ENCODE assay signal across 17 cellular contexts in the genomic region with DNA sequence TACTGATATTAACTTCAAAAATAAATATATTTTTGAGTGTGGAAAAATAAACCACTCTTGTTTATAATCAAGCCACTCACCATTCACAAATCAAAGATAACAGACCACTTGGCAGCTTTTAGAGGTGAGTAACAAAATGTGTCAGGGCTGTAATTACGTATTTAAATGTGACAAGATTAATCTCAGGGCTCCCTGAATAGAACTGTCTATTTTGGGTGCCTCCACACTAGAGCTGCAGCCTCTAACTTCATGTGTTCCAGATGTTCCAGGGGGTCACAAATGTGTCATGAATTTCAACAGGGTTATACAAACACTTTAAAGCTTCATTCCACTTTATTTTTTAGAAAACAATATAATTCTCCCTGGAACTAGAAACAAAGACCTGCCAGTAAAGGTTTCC. TPM values are rescaled to one million over a fixed set of nuclear protein-coding genes. Genes with fewer than 3 reads are reported as not detected.
DNase-seq lines count a peak whose midpoint lies in the region; ATAC-seq and TF ChIP-seq lines count a peak whose summit lies in the region.
"Had no signal": no experiment of that assay in that cellular context is flagged by ENCODE, and none has a peak within 500 bp of the region (broad histone marks: within the 10 kb centered on the region; RNA-seq: fewer than 3 reads in every experiment).

No MANE protein-coding gene starts in this region.

- H3K36me3 ChIP-seq in right atrium auricular region (no peaks in the 10 kb centered on the region), heart left ventricle (no peaks in the 10 kb centered on the region), right lobe of liver (no peaks in the 10 kb centered on the region)
- H3K36me3 ChIP-seq: BLaER1 treated with 17β-estradiol and CSF1 and Interleukin-3, amounts not matched to agents 10 nM and 100 nM had no signal

- H3K4me1 Mint-ChIP-seq in neural crest cell: peaks cover 55% of the 10 kb centered on the region
- H3K4me1 Mint-ChIP-seq: CD4-positive, CD25-positive, alpha-beta regulatory T cell had no signal

- peaks cover 7% of the 10 kb centered on the region for H3K36me3 Mint-ChIP-seq in neural crest cell (ENCODE audit: low read depth)
- H3K36me3 Mint-ChIP-seq: CD4-positive, CD25-positive, alpha-beta regulatory T cell had no signal

- intact Hi-C loops in Right ventricle myocardium inferior (cut with DNase I): loop anchor here (5.0 kb wide), 1 partner anchor 38 kb away; no protein-coding TSS in a partner anchor
- intact Hi-C loops in heart left ventricle (cut with DNase I): loop anchor here in 1 of 10 donors (10.0 kb wide), 1 partner anchor 45 kb away; a partner anchor contains a TSS
- intact Hi-C loops in right cardiac atrium (cut with DNase I): no loop called here
- intact Hi-C loops in right lobe of liver (cut with DNase I): no loop called here

- peaks cover 2 to 25% of the 10 kb centered on the region in 2 donors for H3K4me1 ChIP-seq in right atrium auricular region
- H3K4me1 ChIP-seq in heart left ventricle: peaks cover 3 to 47% (median 24%) of the 10 kb centered on the region in 12 donors
- H3K4me1 ChIP-seq in right cardiac atrium (ENCODE audit: control insufficient read depth, insufficient read depth, low read length): peaks cover 5% of the 10 kb centered on the region
- no peaks in the 10 kb centered on the region for H3K4me1 ChIP-seq in right lobe of liver
- H3K4me1 ChIP-seq: BLaER1 treated with 17β-estradiol and CSF1 and Interleukin-3, amounts not matched to agents 10 nM and 100 nM had no signal

- WGBS in heart left ventricle, 4 donors: 35 to 53% (median 43%) methylated on average over 1 of the region's 1 CpG
- 52% methylated on average over 1 of the region's 1 CpG for WGBS in right cardiac atrium
- 82% methylated on average over 1 of the region's 1 CpG for WGBS in right lobe of liver (ENCODE audit: insufficient coverage, low coverage, low lambda C conversion rate, missing lambda C conversion rate)

- no peak overlapping the region for H3K4me3 ChIP-seq in right atrium auricular region
- H3K4me3 ChIP-seq in heart left ventricle: no peak overlapping the region
- no peak overlapping the region for H3K4me3 ChIP-seq in right cardiac atrium (ENCODE audit: low read length)
- H3K4me3 ChIP-seq in right lobe of liver: no peak overlapping the region
- H3K4me3 ChIP-seq: BLaER1 treated with 17β-estradiol and CSF1 and Interleukin-3, amounts not matched to agents 10 nM and 100 nM had no signal

- no peak overlapping the region for H3K4me3 Mint-ChIP-seq in neural crest cell
- H3K4me3 Mint-ChIP-seq: CD4-positive, CD25-positive, alpha-beta regulatory T cell had no signal

- ATAC-seq in Right ventricle myocardium inferior (peak; percentile 64), heart left ventricle (peak; percentile 51 to 68 (median 63)), right cardiac atrium (peak; percentile 47 to 77), right lobe of liver (no peak)
- ATAC-seq: HCT116 had no signal

- peaks cover 7% of the 10 kb centered on the region for H3K9me3 Mint-ChIP-seq in neural crest cell

- no peak for TF ChIP-seq CTCF in right atrium auricular region (IDR thresholded peaks at IDR 0.05)
- no peak for TF ChIP-seq CTCF in heart left ventricle (IDR thresholded peaks at IDR 0.05)
- no peak for TF ChIP-seq CTCF in neural crest cell (conservative IDR thresholded peaks at IDR 0.05)
- TF ChIP-seq CTCF in right lobe of liver (IDR thresholded peaks at IDR 0.05): no peak

- peak overlapping the region in 1 of 2 donors; percentile 46 for H3K27ac ChIP-seq in right atrium auricular region
- peak overlapping the region in 2 of 12 donors; percentile 17 to 50 for H3K27ac ChIP-seq in heart left ventricle
- no peak overlapping the region for H3K27ac ChIP-seq in right cardiac atrium (ENCODE audit: low read length)
- no peak overlapping the region for H3K27ac ChIP-seq in right lobe of liver
- H3K27ac ChIP-seq: 22Rv1; BLaER1 treated with 17β-estradiol and CSF1 and Interleukin-3, amounts not matched to agents 10 nM and 100 nM; HL-60 had no signal

- no peak for DNase-seq in Right ventricle myocardium inferior (ENCODE audit: missing footprints)
- DNase-seq in right atrium auricular region (ENCODE audit: low spot score): no peak
- no peak for DNase-seq in heart left ventricle
- no peak for DNase-seq in right cardiac atrium
- no peak for DNase-seq in neural crest cell (ENCODE audit: low read depth, low spot score)
- DNase-seq in NOMO-1 treated with DMSO at 0.1 percent for 48 hours (lab: John Stamatoyannopoulos, UW; ENCODE audit: unreplicated experiment): no peak
- no peak for DNase-seq in ACHN
- DNase-seq in right lobe of liver: no peak
- DNase-seq: AML-193; Calu3; CD4-positive, CD25-positive, alpha-beta regulatory T cell; DMS 273 treated with DMSO at 0.1 percent for 48 hours had no signal

- peak overlapping the region; percentile 94 for H3K27ac Mint-ChIP-seq in neural crest cell (ENCODE audit: unreplicated experiment)
- H3K27ac Mint-ChIP-seq: CD4-positive, CD25-positive, alpha-beta regulatory T cell had no signal

- in situ Hi-C loops in ACHN (cut with HindIII; ENCODE audit: low pct_ligation_motif_present, low pct_unique_long_range_greater_than_20kb, low sequenced_read_pairs): no loop called here

- H3K27me3 Mint-ChIP-seq in neural crest cell (ENCODE audit: low read depth): no peaks in the 10 kb centered on the region
- H3K27me3 Mint-ChIP-seq: CD4-positive, CD25-positive, alpha-beta regulatory T cell had no signal

- TF ChIP-seq POLR2A in heart left ventricle (IDR thresholded peaks at IDR 0.05) (no peak), right lobe of liver (IDR thresholded peaks at IDR 0.05) (no peak)

- H3K9me3 ChIP-seq in right atrium auricular region (no peaks in the 10 kb centered on the region), heart left ventricle (no peaks in the 10 kb centered on the region), right cardiac atrium (ENCODE audit: control insufficient read depth, low read length) (no peaks in the 10 kb centered on the region), right lobe of liver (no peaks in the 10 kb centered on the region)

- H3K27me3 ChIP-seq in right atrium auricular region: no peaks in the 10 kb centered on the region
- no peaks in the 10 kb centered on the region for H3K27me3 ChIP-seq in heart left ventricle
- H3K27me3 ChIP-seq in right cardiac atrium (ENCODE audit: control insufficient read depth, insufficient read depth): no peaks in the 10 kb centered on the region
- H3K27me3 ChIP-seq in right lobe of liver: no peaks in the 10 kb centered on the region

RNA-seq across cellular contexts. Expression of a gene that starts 41.7 kb away (rescaled TPM):
- total RNA-seq in Right ventricle myocardium inferior (2.3 TPM), right atrium auricular region (1 to 10 TPM in 1 of 2 donors, under 1 TPM in 1; 0.83 to 4.4 TPM), heart left ventricle (1 to 10 TPM; 1.5 to 7.0 (median 3.2) TPM), right cardiac atrium (1 to 10 TPM; 1.3 to 2.9 (median 2.5) TPM), neural crest cell (60.7 and 61.5 TPM in 2 replicates), right lobe of liver (under 1 TPM; 0.12 to 0.29 (median 0.21) TPM)
- polyA plus RNA-seq in heart left ventricle (1 to 10 TPM in 1 of 2 donors, under 1 TPM in 1; 0.53 to 1.8 TPM), right cardiac atrium (0.84 TPM)
- total RNA-seq: CD4-positive, CD25-positive, alpha-beta regulatory T cell; H4 had no signal
- polyA plus RNA-seq: CD4-positive, CD25-positive, alpha-beta regulatory T cell had no signal

Comparison
In these comparisons a context has a peak if more than half of its experiments do, and no peak if none do; other contexts are left out.
1. ATAC-seq: peak in Right ventricle myocardium inferior (single experiment), heart left ventricle (4 of 4) and right cardiac atrium (2 of 2); none in right lobe of liver (0 of 4).